In genomic region chr3:23129062-23129461, GRCh38 we compare ENCODE assay signal across 16 cellular contexts.
DNase-seq lines count a peak whose midpoint lies in the region; TF ChIP-seq lines count a peak whose summit lies in the region.
"Had no signal": no experiment of that assay in that cellular context is flagged by ENCODE, and none has a peak within 500 bp of the region (broad histone marks: within the 10 kb centered on the region; RNA-seq: fewer than 3 reads in every experiment).

No MANE protein-coding gene starts in this region.

- H2AFZ ChIP-seq in ACC112 (ENCODE audit: low read length, unreplicated experiment) (peak overlapping the region; percentile 99), MM.1S (ENCODE audit: low read length) (peak overlapping the region; percentile 65)

- H3K79me2 ChIP-seq in ACC112 (ENCODE audit: control insufficient read depth, insufficient read depth, low read length, unreplicated experiment) (no peaks in the 10 kb centered on the region), MM.1S (ENCODE audit: low read length) (no peaks in the 10 kb centered on the region)

- H4K20me1 ChIP-seq in MM.1S (ENCODE audit: insufficient read depth, low read length): no peaks in the 10 kb centered on the region

- no peaks in the 10 kb centered on the region for H3K4me1 Mint-ChIP-seq in activated CD4-positive, alpha-beta memory T cell treated with anti-CD3 and anti-CD28 coated beads, Interleukin-2, amount 10 ng/mL, durations not matched to agents 7 days and 5 days
- no peaks in the 10 kb centered on the region for H3K4me1 Mint-ChIP-seq in T-helper 2 cell treated with Interferon-gamma antibody and Interleukin-4, amounts not matched to agents 5 μg/mL and 100 μg/mL, for 36 hours (ENCODE audit: low read depth)
- H3K4me1 Mint-ChIP-seq: activated CD4-positive, alpha-beta T cell treated with anti-CD3 and anti-CD28 coated beads for 36 hours had no signal

- H3K9ac ChIP-seq in MM.1S (ENCODE audit: low read length): no peak overlapping the region

- CTCF ChIA-PET in activated CD4-positive, alpha-beta memory T cell treated with anti-CD3 and anti-CD28 coated beads, Interleukin-2, amount 10 ng/mL, durations not matched to agents 7 days and 5 days (lab: Charles Lee): no interaction called here

- H3K4me3 Mint-ChIP-seq in activated CD4-positive, alpha-beta memory T cell treated with anti-CD3 and anti-CD28 coated beads, Interleukin-2, amount 10 ng/mL, durations not matched to agents 7 days and 5 days: no peak overlapping the region
- no peak overlapping the region for H3K4me3 Mint-ChIP-seq in T-helper 2 cell treated with Interferon-gamma antibody and Interleukin-4, amounts not matched to agents 5 μg/mL and 100 μg/mL, for 36 hours
- H3K4me3 Mint-ChIP-seq: activated CD4-positive, alpha-beta T cell treated with anti-CD3 and anti-CD28 coated beads for 36 hours; activated naive CD8-positive, alpha-beta T cell; T-helper 1 cell treated with Interleukin-12 subunit alpha and Interleukin-12 subunit beta and Interleukin-4 antibody, amounts not matched to agents 30 μg/mL and 1 μg/mL, for 36 hours had no signal

- H3F3A ChIP-seq in MM.1S (ENCODE audit: insufficient read depth, low read length): no peaks in the 10 kb centered on the region

- TF ChIP-seq CTCF in MM.1S (IDR thresholded peaks at IDR 0.05; ENCODE audit: low read length) (no peak), esophagus squamous epithelium (IDR thresholded peaks at IDR 0.05) (no peak), prostate gland (IDR thresholded peaks at IDR 0.05) (no peak)

- H3K4me1 ChIP-seq in ACC112 (ENCODE audit: control insufficient read depth, insufficient read depth, low read length, unreplicated experiment) (peaks cover 7% of the 10 kb centered on the region), MM.1S (ENCODE audit: low read length) (0 out of 2 replicates have a peak, but pooled peaks cover 6% of the 10 kb centered on the region), esophagus squamous epithelium (peaks cover 10 to 25% (median 12%) of the 10 kb centered on the region in 3 donors), prostate gland (replicated peaks) (peaks cover 2% of the 10 kb centered on the region)

- intact Hi-C loops in esophagus squamous epithelium (cut with DNase I): no loop called here
- intact Hi-C loops in prostate gland (cut with DNase I): no loop called here

- H3K27ac Mint-ChIP-seq in activated CD4-positive, alpha-beta memory T cell treated with anti-CD3 and anti-CD28 coated beads, Interleukin-2, amount 10 ng/mL, durations not matched to agents 7 days and 5 days: no peak overlapping the region
- no peak overlapping the region for H3K27ac Mint-ChIP-seq in T-helper 2 cell treated with Interferon-gamma antibody and Interleukin-4, amounts not matched to agents 5 μg/mL and 100 μg/mL, for 36 hours
- H3K27ac Mint-ChIP-seq: activated CD4-positive, alpha-beta T cell treated with anti-CD3 and anti-CD28 coated beads for 36 hours; activated naive CD8-positive, alpha-beta T cell; T-helper 1 cell treated with Interleukin-12 subunit alpha and Interleukin-12 subunit beta and Interleukin-4 antibody, amounts not matched to agents 30 μg/mL and 1 μg/mL, for 36 hours had no signal

- TF ChIP-seq POLR2A in esophagus squamous epithelium (IDR thresholded peaks at IDR 0.05) (no peak), prostate gland (IDR thresholded peaks at IDR 0.05) (no peak)

- DNase-seq in MM.1S: no peak
- no peak for DNase-seq in esophagus squamous epithelium (lab: John Stamatoyannopoulos, UW)
- no peak for DNase-seq in prostate gland (ENCODE audit: low spot score)
- no peak for DNase-seq in superior temporal gyrus (ENCODE audit: extremely low spot score)
- no peak for DNase-seq in activated CD4-positive, alpha-beta memory T cell treated with anti-CD3 and anti-CD28 coated beads, Interleukin-2, amount 10 ng/mL, durations not matched to agents 7 days and 5 days
- DNase-seq in GOT3 (lab: John Stamatoyannopoulos, UW): no peak
- no peak for DNase-seq in T-helper 2 cell treated with Interferon-gamma antibody and Interleukin-4, amounts not matched to agents 5 μg/mL and 100 μg/mL, for 36 hours (ENCODE audit: low spot score)
- DNase-seq: ACHN; activated CD4-positive, alpha-beta T cell treated with anti-CD3 and anti-CD28 coated beads for 36 hours; heart left ventricle; kidney glomerular epithelial cell; NCI-H2081 treated with DMSO at 0.1 percent for 48 hours; nucleus accumbens had no signal

- H3K27ac ChIP-seq in ACC112 (ENCODE audit: low read depth, low read length) (peak overlapping the region; percentile 1; the same call in 1 of the 2 replicates), MM.1S (ENCODE audit: low read length) (no peak overlapping the region), esophagus squamous epithelium (peak overlapping the region; percentile 9 to 61 (median 40)), prostate gland (peak overlapping the region; percentile 49 to 78)

- no peaks in the 10 kb centered on the region for H3K36me3 Mint-ChIP-seq in activated CD4-positive, alpha-beta memory T cell treated with anti-CD3 and anti-CD28 coated beads, Interleukin-2, amount 10 ng/mL, durations not matched to agents 7 days and 5 days (ENCODE audit: low read depth)
- no peaks in the 10 kb centered on the region for H3K36me3 Mint-ChIP-seq in T-helper 2 cell treated with Interferon-gamma antibody and Interleukin-4, amounts not matched to agents 5 μg/mL and 100 μg/mL, for 36 hours (ENCODE audit: low read depth)

- no peaks in the 10 kb centered on the region for H3K27me3 Mint-ChIP-seq in activated CD4-positive, alpha-beta memory T cell treated with anti-CD3 and anti-CD28 coated beads, Interleukin-2, amount 10 ng/mL, durations not matched to agents 7 days and 5 days
- H3K27me3 Mint-ChIP-seq in T-helper 2 cell treated with Interferon-gamma antibody and Interleukin-4, amounts not matched to agents 5 μg/mL and 100 μg/mL, for 36 hours (ENCODE audit: low read depth): no peaks in the 10 kb centered on the region

- H3K4me3 ChIP-seq in ACC112 (ENCODE audit: low read depth, low read length): peak overlapping the region; percentile 73
- peak overlapping the region; percentile 38; the same call in 1 of the 2 replicates for H3K4me3 ChIP-seq in MM.1S (ENCODE audit: low read length)
- H3K4me3 ChIP-seq in esophagus squamous epithelium: peak overlapping the region in 3 of 4 donors; percentile 16 to 48 (median 25)
- H3K4me3 ChIP-seq in prostate gland: no peak overlapping the region

- H3K36me3 ChIP-seq in ACC112 (ENCODE audit: insufficient read depth, low read length) (no peaks in the 10 kb centered on the region), MM.1S (replicated peaks; ENCODE audit: insufficient read depth, low read length) (no peaks in the 10 kb centered on the region), esophagus squamous epithelium (no peaks in the 10 kb centered on the region), prostate gland (no peaks in the 10 kb centered on the region)
- H3K36me3 ChIP-seq: heart left ventricle had no signal

- H3K27me3 ChIP-seq in ACC112 (ENCODE audit: insufficient read depth, low read length) (no peaks in the 10 kb centered on the region), MM.1S (replicated peaks; ENCODE audit: insufficient read depth, low read length) (no peaks in the 10 kb centered on the region), esophagus squamous epithelium (no peaks in the 10 kb centered on the region), prostate gland (replicated peaks; ENCODE audit: insufficient read depth) (no peaks in the 10 kb centered on the region)
- H3K27me3 ChIP-seq: heart left ventricle had no signal

- no peaks in the 10 kb centered on the region for H3K9me3 Mint-ChIP-seq in activated CD4-positive, alpha-beta memory T cell treated with anti-CD3 and anti-CD28 coated beads, Interleukin-2, amount 10 ng/mL, durations not matched to agents 7 days and 5 days
- H3K9me3 Mint-ChIP-seq in T-helper 2 cell treated with Interferon-gamma antibody and Interleukin-4, amounts not matched to agents 5 μg/mL and 100 μg/mL, for 36 hours: no peaks in the 10 kb centered on the region
- H3K9me3 Mint-ChIP-seq: T-helper 1 cell treated with Interleukin-12 subunit alpha and Interleukin-12 subunit beta and Interleukin-4 antibody, amounts not matched to agents 30 μg/mL and 1 μg/mL, for 36 hours had no signal

- H3K9me3 ChIP-seq in MM.1S (replicated peaks; ENCODE audit: insufficient read depth, low read length): no peaks in the 10 kb centered on the region
- no peaks in the 10 kb centered on the region for H3K9me3 ChIP-seq in esophagus squamous epithelium
- no peaks in the 10 kb centered on the region for H3K9me3 ChIP-seq in prostate gland
- H3K9me3 ChIP-seq: heart left ventricle had no signal

- no peaks in the 10 kb centered on the region for H3K9me2 ChIP-seq in MM.1S (replicated peaks; ENCODE audit: insufficient read depth, low read length)

- POLR2A ChIA-PET in activated CD4-positive, alpha-beta memory T cell treated with anti-CD3 and anti-CD28 coated beads, Interleukin-2, amount 10 ng/mL, durations not matched to agents 7 days and 5 days (lab: Charles Lee): no interaction called here

- H3K4me2 ChIP-seq in MM.1S (ENCODE audit: low read depth, low read length): 0 out of 2 replicates have a peak overlapping the region, but pooled peaks have one; percentile 58

- 67 to 68% methylated on average over 3 of the region's 3 CpGs for WGBS in esophagus squamous epithelium, 2 donors
- WGBS in prostate gland: 51% methylated on average over 3 of the region's 3 CpGs

Comparison
In these comparisons a context has a peak if more than half of its experiments do, and no peak if none do; other contexts are left out.
1. H3K4me3 ChIP-seq: peak in ACC112 (single experiment), MM.1S (single experiment) and esophagus squamous epithelium (3 of 4); none in prostate gland (0 of 2).